17 cellular contexts compared by ENCODE assay signal in genomic region chr2:126661001-126661400, GRCh38. TPM values are rescaled to one million over a fixed set of nuclear protein-coding genes. Genes with fewer than 3 reads are reported as not detected.
A peak's percentile ranks its signal among the peaks of the same experiment; 100 is the strongest.
DNase-seq lines count a peak whose midpoint lies in the region; ATAC-seq and TF ChIP-seq lines count a peak whose summit lies in the region.
"Had no signal": no experiment of that assay in that cellular context is flagged by ENCODE, and none has a peak within 500 bp of the region (broad histone marks: within the 10 kb centered on the region; RNA-seq: fewer than 3 reads in every experiment).

No MANE protein-coding gene starts in this region.

- peaks cover 74% of the 10 kb centered on the region for H3K4me1 Mint-ChIP-seq in T-helper 1 cell treated with Interleukin-12 subunit alpha and Interleukin-12 subunit beta and Interleukin-4 antibody, amounts not matched to agents 30 μg/mL and 1 μg/mL, for 36 hours (ENCODE audit: low read depth)
- peaks cover 55 to 95% (median 82%) of the 10 kb centered on the region in 4 donors for H3K4me1 Mint-ChIP-seq in CD4-positive, alpha-beta memory T cell
- H3K4me1 Mint-ChIP-seq in activated naive CD8-positive, alpha-beta T cell treated with anti-CD3 and anti-CD28 coated beads, Interleukin-2, amount 50 U/mL, for 24 hours: peaks cover 85% of the 10 kb centered on the region
- H3K4me1 Mint-ChIP-seq in nephron: peaks cover 73% of the 10 kb centered on the region

- no peak for ATAC-seq in activated naive CD8-positive, alpha-beta T cell treated with anti-CD3 and anti-CD28 coated beads, Interleukin-2, amount 50 U/mL, for 24 hours
- ATAC-seq: left lobe of liver had no signal

- DNase-seq in T-helper 1 cell: no peak
- no peak for DNase-seq in CD4-positive, alpha-beta memory T cell
- DNase-seq in activated naive CD8-positive, alpha-beta T cell treated with anti-CD3 and anti-CD28 coated beads, Interleukin-2, amount 50 U/mL, for 24 hours: no peak
- no peak for DNase-seq in DMS 273 treated with DMSO at 0.1 percent for 48 hours (lab: John Stamatoyannopoulos, UW)
- DNase-seq in NCI-H2081 treated with DMSO at 0.1 percent for 48 hours (lab: John Stamatoyannopoulos, UW): no peak
- DNase-seq in NCI-H524 (lab: John Stamatoyannopoulos, UW): no peak
- DNase-seq: activated CD4-positive, CD25-positive, alpha-beta regulatory T cell treated with anti-CD3 and anti-CD28 coated beads, Interleukin-2, amount 50 U/mL, for 72 hours; Caco-2; GDM1; hypothalamus; NCI-H1417; NCI-H446; substantia nigra had no signal

- TF ChIP-seq CTCF in nephron (IDR thresholded peaks at IDR 0.05; ENCODE audit: unreplicated experiment in 3 of 3): no peak

- no peaks in the 10 kb centered on the region for H3K27me3 Mint-ChIP-seq in T-helper 1 cell treated with Interleukin-12 subunit alpha and Interleukin-12 subunit beta and Interleukin-4 antibody, amounts not matched to agents 30 μg/mL and 1 μg/mL, for 36 hours (ENCODE audit: low read depth)
- no peaks in the 10 kb centered on the region for H3K27me3 Mint-ChIP-seq in CD4-positive, alpha-beta memory T cell
- H3K27me3 Mint-ChIP-seq in activated naive CD8-positive, alpha-beta T cell treated with anti-CD3 and anti-CD28 coated beads, Interleukin-2, amount 50 U/mL, for 24 hours: no peaks in the 10 kb centered on the region
- H3K27me3 Mint-ChIP-seq in nephron (ENCODE audit: low read depth): peaks cover 11% of the 10 kb centered on the region

- peaks cover 82% of the 10 kb centered on the region for H3K4me1 ChIP-seq in CD4-positive, alpha-beta memory T cell (ENCODE audit: insufficient read depth, low read length)
- H3K4me1 ChIP-seq: Caco-2 had no signal

- H3K27ac Mint-ChIP-seq in T-helper 1 cell treated with Interleukin-12 subunit alpha and Interleukin-12 subunit beta and Interleukin-4 antibody, amounts not matched to agents 30 μg/mL and 1 μg/mL, for 36 hours: peak overlapping the region; percentile 96
- H3K27ac Mint-ChIP-seq in CD4-positive, alpha-beta memory T cell: peak overlapping the region; percentile 94 to 98 (median 96)
- peak overlapping the region; percentile 96 for H3K27ac Mint-ChIP-seq in activated naive CD8-positive, alpha-beta T cell treated with anti-CD3 and anti-CD28 coated beads, Interleukin-2, amount 50 U/mL, for 24 hours
- H3K27ac Mint-ChIP-seq in nephron: peak overlapping the region in 2 of 3 experiments; percentile 40 to 72
- H3K27ac Mint-ChIP-seq: neural progenitor cell had no signal

- intact Hi-C loops in CD4-positive, alpha-beta memory T cell (cut with micrococcal nuclease): no loop called here

- CTCF ChIA-PET in CD4-positive, alpha-beta memory T cell (lab: Charles Lee; ENCODE audit: partially characterized antibody): interaction anchor here (1.9 to 2.5 kb wide), 2 partner anchors 30 to 133 kb away, joined by 5 to 9 read pairs; no protein-coding TSS in a partner anchor

- peaks cover 40% of the 10 kb centered on the region for H3K36me3 Mint-ChIP-seq in T-helper 1 cell treated with Interleukin-12 subunit alpha and Interleukin-12 subunit beta and Interleukin-4 antibody, amounts not matched to agents 30 μg/mL and 1 μg/mL, for 36 hours (ENCODE audit: low read depth)
- H3K36me3 Mint-ChIP-seq in CD4-positive, alpha-beta memory T cell: peaks cover 7 to 30% of the 10 kb centered on the region in 2 donors
- peaks cover 48% of the 10 kb centered on the region for H3K36me3 Mint-ChIP-seq in activated naive CD8-positive, alpha-beta T cell treated with anti-CD3 and anti-CD28 coated beads, Interleukin-2, amount 50 U/mL, for 24 hours (ENCODE audit: low read depth)
- H3K36me3 Mint-ChIP-seq in nephron (ENCODE audit: low read depth): peaks cover 7% of the 10 kb centered on the region

- peak overlapping the region; percentile 78 for H3K27ac ChIP-seq in CD4-positive, alpha-beta memory T cell (ENCODE audit: low read depth, low read length)
- H3K27ac ChIP-seq: neural progenitor cell had no signal

- H3K4me3 Mint-ChIP-seq in T-helper 1 cell treated with Interleukin-12 subunit alpha and Interleukin-12 subunit beta and Interleukin-4 antibody, amounts not matched to agents 30 μg/mL and 1 μg/mL, for 36 hours: no peak overlapping the region
- peak overlapping the region in 6 of 8 donors; percentile 1 to 87 (median 44) for H3K4me3 Mint-ChIP-seq in CD4-positive, alpha-beta memory T cell
- peak overlapping the region; percentile 62 for H3K4me3 Mint-ChIP-seq in activated naive CD8-positive, alpha-beta T cell treated with anti-CD3 and anti-CD28 coated beads, Interleukin-2, amount 50 U/mL, for 24 hours
- peak overlapping the region in 1 of 3 experiments; percentile 9 for H3K4me3 Mint-ChIP-seq in nephron
- H3K4me3 Mint-ChIP-seq: neural progenitor cell had no signal

- H3K9me3 ChIP-seq in CD4-positive, alpha-beta memory T cell (ENCODE audit: control insufficient read depth in 1 of 2, low read length in 2 of 2): no peaks in the 10 kb centered on the region
- H3K9me3 ChIP-seq: Caco-2 had no signal

- no peak overlapping the region for H3K4me3 ChIP-seq in CD4-positive, alpha-beta memory T cell (ENCODE audit: low read length in 2 of 2)
- H3K4me3 ChIP-seq: neural progenitor cell had no signal

- POLR2A ChIA-PET in CD4-positive, alpha-beta memory T cell (lab: Charles Lee; ENCODE audit: partially characterized antibody): no interaction called here

- no peaks in the 10 kb centered on the region for H3K36me3 ChIP-seq in CD4-positive, alpha-beta memory T cell (ENCODE audit: insufficient read depth, low read length)
- H3K36me3 ChIP-seq: neural progenitor cell had no signal

- H3K9me3 Mint-ChIP-seq in T-helper 1 cell treated with Interleukin-12 subunit alpha and Interleukin-12 subunit beta and Interleukin-4 antibody, amounts not matched to agents 30 μg/mL and 1 μg/mL, for 36 hours: no peaks in the 10 kb centered on the region
- no peaks in the 10 kb centered on the region for H3K9me3 Mint-ChIP-seq in CD4-positive, alpha-beta memory T cell
- no peaks in the 10 kb centered on the region for H3K9me3 Mint-ChIP-seq in activated naive CD8-positive, alpha-beta T cell treated with anti-CD3 and anti-CD28 coated beads, Interleukin-2, amount 50 U/mL, for 24 hours
- no peaks in the 10 kb centered on the region for H3K9me3 Mint-ChIP-seq in nephron
- H3K9me3 Mint-ChIP-seq: neural progenitor cell had no signal

- no peaks in the 10 kb centered on the region for H3K27me3 ChIP-seq in CD4-positive, alpha-beta memory T cell (ENCODE audit: insufficient read depth, low read length)

RNA-seq across cellular contexts. Expression of gene GYPC, which starts 5.0 kb away (rescaled TPM):
- total RNA-seq in CD4-positive, alpha-beta memory T cell: 10 to 100 TPM; 78.5 to 80.8 TPM
- polyA plus RNA-seq in CD4-positive, alpha-beta memory T cell: 100 to 1,000 TPM; 145 to 165 TPM
- total RNA-seq: Caco-2 had no signal
